ENCODE assay signal across 9 cellular contexts in genomic region chr5:72556351-72557146, GRCh38. TPM values are rescaled to one million over a fixed set of nuclear protein-coding genes. Genes with fewer than 3 reads are reported as not detected.
A peak's percentile ranks its signal among the peaks of the same experiment; 100 is the strongest.
DNase-seq lines count a peak whose midpoint lies in the region; ATAC-seq, FAIRE-seq and TF ChIP-seq lines count a peak whose summit lies in the region.
"Had no signal": no experiment of that assay in that cellular context is flagged by ENCODE, and none has a peak within 500 bp of the region (broad histone marks: within the 10 kb centered on the region; RNA-seq: fewer than 3 reads in every experiment).

No MANE protein-coding gene starts in this region.

- H3K4me3 ChIP-seq in ectodermal cell (ENCODE audit: insufficient read depth, low read depth, low read length) = peak overlapping the region; percentile 20
- H3K4me3 ChIP-seq in lower lobe of right lung = peak overlapping the region; percentile 54

- H3K27me3 ChIP-seq in ectodermal cell (ENCODE audit: control insufficient read depth, insufficient read depth, low read length, poor library complexity, severe bottlenecking) = no peaks in the 10 kb centered on the region
- H3K27me3 ChIP-seq in lower lobe of right lung (ENCODE audit: low read depth) = no peaks in the 10 kb centered on the region

- H3K27ac ChIP-seq in ectodermal cell (ENCODE audit: insufficient read depth, low read depth, low read length, poor library complexity, severe bottlenecking) (peak overlapping the region; percentile 71), lower lobe of right lung (peak overlapping the region; percentile 73)
- H3K27ac ChIP-seq: VCaP had no signal

- intact Hi-C loops in lower lobe of right lung (cut with DNase I) = no loop called here

- peak; percentile 80 for ATAC-seq in GM19452 (IDR thresholded peaks at IDR 0.05; ENCODE audit: unreplicated experiment)
- peak; percentile 91 to 92 for ATAC-seq in lower lobe of right lung

- TF ChIP-seq CTCF in D721Med (IDR thresholded peaks at IDR 0.05; ENCODE audit: insufficient read depth, missing control alignments) (peak; percentile 15), lower lobe of right lung (IDR thresholded peaks at IDR 0.05) (no peak)

- WGBS in ectodermal cell, 2 experiments = 3 to 5% methylated on average over 41 of the region's 41 CpGs

- H3K4me1 ChIP-seq in ectodermal cell (ENCODE audit: control insufficient read depth, insufficient read depth, low read length) (peaks cover 12% of the 10 kb centered on the region), lower lobe of right lung (peaks cover 23% of the 10 kb centered on the region)

- DNase-seq in D721Med (ENCODE audit: insufficient read length, low spot score) = no peak
- DNase-seq in HT-29 (ENCODE audit: low spot score) = peak; percentile 43
- DNase-seq in SW480 (ENCODE audit: low spot score) = peak; percentile 43
- DNase-seq in lower lobe of right lung = peak; percentile 77
- peak; percentile 16 to 21 for DNase-seq in stimulated activated CD8-positive, alpha-beta memory T cell treated with anti-CD3 and anti-CD28 coated beads, Interleukin-15, amount 100 ng/mL, for 48 hours (ENCODE audit: low read depth in 2 of 2)
- no peak for DNase-seq in amniotic stem cell (lab: John Stamatoyannopoulos, UW)

- no peak for FAIRE-seq in D721Med (lab: Jason Lieb, UNC)

- H3K36me3 ChIP-seq in ectodermal cell (ENCODE audit: control insufficient read depth, insufficient read depth, low read length) (no peaks in the 10 kb centered on the region), lower lobe of right lung (no peaks in the 10 kb centered on the region)

- H3K9me3 ChIP-seq in ectodermal cell (ENCODE audit: control insufficient read depth, low read length) (no peaks in the 10 kb centered on the region), lower lobe of right lung (no peaks in the 10 kb centered on the region)

RNA-seq across cellular contexts. Expression of gene ZNF366, which starts 49.3 kb away (rescaled TPM):
- not detected in 2 replicates for total RNA-seq in HT-29 (2014; rRNA removed; shearing (Covaris generic))
- polyA plus RNA-seq in ectodermal cell (2013, experiment 1 of 4) = 0.17 TPM
- polyA plus RNA-seq in ectodermal cell (2013, experiment 2 of 4) = 0.16 TPM
- polyA plus RNA-seq in ectodermal cell (2013, experiment 3 of 4) = not detected
- not detected for polyA plus RNA-seq in ectodermal cell (2013, experiment 4 of 4)
- 13.6 TPM for total RNA-seq in lower lobe of right lung

Comparison
In these comparisons a context has a peak if more than half of its experiments do, and no peak if none do; other contexts are left out.
1. DNase-seq: peak in HT-29 (single experiment), SW480 (single experiment), lower lobe of right lung (single experiment) and stimulated activated CD8-positive, alpha-beta memory T cell treated with anti-CD3 and anti-CD28 coated beads, Interleukin-15, amount 100 ng/mL, for 48 hours (2 of 2); none in D721Med (single experiment) and amniotic stem cell (single experiment).
2. RNA of gene ZNF366, which starts 49.3 kb away (total RNA-seq): 13.6 TPM in lower lobe of right lung (single experiment); not detected in HT-29; every median in the first group is over 10 times any median in the second.